8 cellular contexts compared by ENCODE assay signal in the genomic region with DNA sequence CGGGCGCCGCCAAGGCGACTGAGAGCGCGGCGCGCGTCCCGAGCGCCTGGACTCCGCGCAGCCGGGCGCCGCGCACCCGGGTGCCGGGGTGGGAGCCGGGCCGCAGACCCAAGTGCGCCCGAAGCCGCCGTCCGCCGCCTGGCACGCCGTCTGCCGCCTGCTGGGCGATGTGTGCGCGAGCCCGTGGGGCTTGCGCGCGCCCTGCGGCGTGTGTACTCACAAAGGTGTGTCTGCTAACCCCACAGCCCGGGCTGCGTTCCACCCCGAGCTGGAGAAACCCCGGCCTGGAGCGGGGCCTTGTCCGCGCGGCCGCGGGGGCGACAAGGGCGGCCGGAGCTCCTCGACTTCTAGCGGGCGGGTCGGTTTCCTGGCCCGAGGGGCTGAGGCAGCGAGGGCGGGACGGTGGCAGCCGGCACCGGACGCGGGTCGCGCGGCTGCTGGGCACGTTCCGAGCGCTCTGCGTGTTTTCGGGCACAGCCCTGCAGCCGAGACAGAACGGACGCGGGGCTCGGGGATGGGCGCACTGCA. TPM values are rescaled to one million over a fixed set of nuclear protein-coding genes. Genes with fewer than 3 reads are reported as not detected.
DNase-seq lines count a peak whose midpoint lies in the region; ATAC-seq, FAIRE-seq and TF ChIP-seq lines count a peak whose summit lies in the region.

No MANE protein-coding gene starts in this region.

- peaks cover 33% of the 10 kb centered on the region for H3K27me3 Mint-ChIP-seq in T-helper 17 cell
- H3K27me3 Mint-ChIP-seq in astrocyte (ENCODE audit: low read depth, unreplicated experiment): no peaks in the 10 kb centered on the region

- H3K4me3 ChIP-seq in astrocyte (ENCODE audit: insufficient read depth, low read depth, low read length) (peak overlapping the region; percentile 88), rectal smooth muscle tissue (ENCODE audit: low read length) (peak overlapping the region; percentile 94)

- no peaks in the 10 kb centered on the region for H3K27me3 ChIP-seq in astrocyte (ENCODE audit: insufficient read depth, low read length)
- no peaks in the 10 kb centered on the region for H3K27me3 ChIP-seq in rectal smooth muscle tissue (ENCODE audit: control insufficient read depth, insufficient read depth, low read length)

- H3K36me3 Mint-ChIP-seq in T-helper 17 cell (ENCODE audit: low read depth): peaks cover 5% of the 10 kb centered on the region
- no peaks in the 10 kb centered on the region for H3K36me3 Mint-ChIP-seq in astrocyte (ENCODE audit: low read depth, unreplicated experiment)

- H3K36me3 ChIP-seq in astrocyte (ENCODE audit: insufficient read depth, low read length): no peaks in the 10 kb centered on the region
- no peaks in the 10 kb centered on the region for H3K36me3 ChIP-seq in rectal smooth muscle tissue (ENCODE audit: control insufficient read depth, insufficient read depth, low read length)

- FAIRE-seq in astrocyte (lab: Jason Lieb, UNC): no peak

- H3K79me2 ChIP-seq in astrocyte (ENCODE audit: insufficient read depth, low read length): peaks cover 33% of the 10 kb centered on the region

- H4K20me1 ChIP-seq in astrocyte (ENCODE audit: insufficient read depth, low read length): peaks cover 27% of the 10 kb centered on the region

- peak overlapping the region; percentile 83 for H2AFZ ChIP-seq in astrocyte (ENCODE audit: low read depth, low read length)

- peaks cover 40% of the 10 kb centered on the region for H3K4me1 ChIP-seq in astrocyte (ENCODE audit: insufficient read depth, low read length)
- peaks cover 19% of the 10 kb centered on the region for H3K4me1 ChIP-seq in rectal smooth muscle tissue (ENCODE audit: control insufficient read depth, insufficient read depth, low read length)

- TF ChIP-seq CTCF in astrocyte (IDR thresholded peaks at IDR 0.05; ENCODE audit: insufficient read depth, low read depth, low read length): no peak

- peaks cover 39% of the 10 kb centered on the region for H3K4me1 Mint-ChIP-seq in T-helper 17 cell
- H3K4me1 Mint-ChIP-seq in astrocyte (ENCODE audit: low read depth, unreplicated experiment): peaks cover 36% of the 10 kb centered on the region

- ATAC-seq in GM21737 (IDR thresholded peaks at IDR 0.05; ENCODE audit: unreplicated experiment) (peak; percentile 24), T-helper 17 cell (peak; percentile 43)

- no peaks in the 10 kb centered on the region for H3K9me3 Mint-ChIP-seq in astrocyte (ENCODE audit: unreplicated experiment)

- DNase-seq in G401 (ENCODE audit: low spot score): peak; percentile 51
- peak; percentile 43 for DNase-seq in KG1 (lab: John Stamatoyannopoulos, UW)
- peak; percentile 65 to 71 (median 67) for DNase-seq in T-helper 17 cell
- peak; percentile 63 for DNase-seq in astrocyte (ENCODE audit: low read depth)
- peak; percentile 67 for DNase-seq in hepatic stellate cell (ENCODE audit: low spot score)
- no peak for DNase-seq in retina

- H3K9ac ChIP-seq in astrocyte (ENCODE audit: low read length) (peak overlapping the region; percentile 90), rectal smooth muscle tissue (ENCODE audit: low read length) (peak overlapping the region; percentile 74)

- no peaks in the 10 kb centered on the region for H3K9me3 ChIP-seq in T-helper 17 cell (ENCODE audit: control insufficient read depth, low read length, poor library complexity, severe bottlenecking)
- H3K9me3 ChIP-seq in astrocyte (ENCODE audit: insufficient read depth, low read depth, low read length): no peaks in the 10 kb centered on the region

- H3K4me3 Mint-ChIP-seq in T-helper 17 cell: peak overlapping the region; percentile 94
- H3K4me3 Mint-ChIP-seq in astrocyte (ENCODE audit: unreplicated experiment): peak overlapping the region; percentile 94

- peak overlapping the region; percentile 88 for H3K27ac ChIP-seq in astrocyte (ENCODE audit: low read depth, low read length)
- peak overlapping the region; percentile 94 for H3K27ac ChIP-seq in rectal smooth muscle tissue (ENCODE audit: low read depth, low read length)

- in situ Hi-C loops in G401 (cut with HindIII; ENCODE audit: low sequenced_read_pairs): no loop called here

- peak overlapping the region; percentile 94 for H3K27ac Mint-ChIP-seq in T-helper 17 cell
- H3K27ac Mint-ChIP-seq in astrocyte (ENCODE audit: unreplicated experiment): no peak overlapping the region

- H3K4me2 ChIP-seq in astrocyte (ENCODE audit: low read length): peak overlapping the region; percentile 94

RNA-seq across cellular contexts. Expression of gene ZSWIM6, which starts 1.1 kb away (rescaled TPM):
- 0.18 and 0.68 TPM in 2 replicates for total RNA-seq in G401 (2014; rRNA removed; shearing (Covaris generic))
- total RNA-seq in T-helper 17 cell: 1 to 10 TPM; 6.5 to 8.7 TPM
- total RNA-seq in astrocyte: 33.8 and 40.1 TPM in 2 replicates
